1 cellular context compared by ENCODE assay signal in genomic region chr20:47280228-47280627, GRCh38.
TF ChIP-seq lines count a peak whose summit lies in the region.

No MANE protein-coding gene starts in this region.

TF ChIP-seq in H1, 55 proteins besides CTCF, POLR2A, EP300 and RAD21:
- TF ChIP-seq TEAD4 (IDR thresholded peaks at IDR 0.05; ENCODE audit: low read depth, low read length) (no peak), GABPA (IDR thresholded peaks at IDR 0.05; ENCODE audit: borderline replicate concordance, insufficient read depth, low read length) (no peak), SP4 (IDR thresholded peaks at IDR 0.05; ENCODE audit: low read length) (no peak), E2F6 (IDR thresholded peaks at IDR 0.05) (no peak), CREB1 (IDR thresholded peaks at IDR 0.05) (no peak), ASH2L (IDR thresholded peaks at IDR 0.05; ENCODE audit: low read length) (no peak), JUN (IDR thresholded peaks at IDR 0.05; ENCODE audit: low read depth, low read length) (no peak), CHD1 (IDR thresholded peaks at IDR 0.05; ENCODE audit: low read depth, low read length) (no peak), TAF7 (optimal IDR thresholded peaks at IDR 0.05; ENCODE audit: borderline replicate concordance, low read depth, low read length) (no peak), EZH2 (IDR thresholded peaks at IDR 0.05; ENCODE audit: low read depth, low read length, severe bottlenecking) (no peak)
